ENCODE assay signal across 20 cellular contexts in the genomic region with DNA sequence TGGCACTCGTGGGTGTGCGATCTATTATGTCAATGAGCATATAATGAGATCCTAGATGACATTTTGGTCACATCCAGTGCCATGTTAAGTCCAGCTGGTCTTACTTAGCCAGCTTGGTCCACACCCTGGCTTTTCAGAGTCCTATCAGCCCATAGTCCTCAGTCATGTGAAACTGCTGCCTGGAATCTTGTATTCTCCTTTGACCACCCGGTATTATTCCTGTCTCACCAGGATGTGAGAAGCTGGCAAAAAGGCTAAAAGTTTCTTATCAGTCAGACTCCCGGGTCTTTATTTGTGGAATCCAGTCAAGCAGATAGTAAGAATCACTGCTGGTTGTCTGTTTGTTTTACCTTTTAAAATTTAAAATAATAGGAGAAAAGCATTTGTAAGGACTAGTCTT.
A peak's percentile ranks its signal among the peaks of the same experiment; 100 is the strongest.
DNase-seq lines count a peak whose midpoint lies in the region; ATAC-seq and TF ChIP-seq lines count a peak whose summit lies in the region.
"Had no signal": no experiment of that assay in that cellular context is flagged by ENCODE, and none has a peak within 500 bp of the region (broad histone marks: within the 10 kb centered on the region; RNA-seq: fewer than 3 reads in every experiment).

No MANE protein-coding gene starts in this region.

- H3K27ac ChIP-seq in endodermal cell (ENCODE audit: low read depth, low read length) (no peak overlapping the region), trophoblast cell (ENCODE audit: low read depth, low read length) (no peak overlapping the region)
- H3K27ac ChIP-seq: BLaER1 treated with 17β-estradiol and CSF1 and Interleukin-3, amounts not matched to agents 10 nM and 100 nM had no signal

- H4K8ac ChIP-seq in trophoblast cell (ENCODE audit: low read depth, low read length): no peak overlapping the region

- no peak for ATAC-seq in GM18498 (IDR thresholded peaks at IDR 0.05; ENCODE audit: unreplicated experiment)

- no peak for TF ChIP-seq CTCF in endodermal cell (conservative IDR thresholded peaks at IDR 0.05)
- TF ChIP-seq CTCF in nephron (IDR thresholded peaks at IDR 0.05; ENCODE audit: unreplicated experiment in 3 of 3): no peak

- H3K27me3 Mint-ChIP-seq in endodermal cell (ENCODE audit: insufficient read depth): no peaks in the 10 kb centered on the region
- no peaks in the 10 kb centered on the region for H3K27me3 Mint-ChIP-seq in nephron (ENCODE audit: low read depth)
- H3K27me3 Mint-ChIP-seq: CD4-positive, alpha-beta T cell; CD8-positive, alpha-beta memory T cell had no signal

- H3K9me3 Mint-ChIP-seq in endodermal cell: peaks cover 30% of the 10 kb centered on the region
- H3K9me3 Mint-ChIP-seq in nephron: peaks cover 10% of the 10 kb centered on the region

- H3K27me3 ChIP-seq in endodermal cell (ENCODE audit: control insufficient read depth, insufficient read depth, low read length, poor library complexity, severe bottlenecking) (no peaks in the 10 kb centered on the region), trophoblast cell (ENCODE audit: insufficient read depth, low read length) (no peaks in the 10 kb centered on the region)
- H3K27me3 ChIP-seq: BE2C; BLaER1 treated with 17β-estradiol and CSF1 and Interleukin-3, amounts not matched to agents 10 nM and 100 nM had no signal

- no peak overlapping the region for H4K12ac ChIP-seq in trophoblast cell (ENCODE audit: low read depth, low read length)

- H3K9me3 ChIP-seq in endodermal cell (ENCODE audit: control insufficient read depth, low read length) (peaks cover 54% of the 10 kb centered on the region), trophoblast cell (ENCODE audit: insufficient read depth, low read depth, low read length) (no peaks in the 10 kb centered on the region)
- H3K9me3 ChIP-seq: BE2C, HAP-1 had no signal

- H3K27ac Mint-ChIP-seq in endodermal cell: peak overlapping the region; percentile 88
- peak overlapping the region; percentile 29 to 80 (median 50) for H3K27ac Mint-ChIP-seq in nephron
- H3K27ac Mint-ChIP-seq: CD14-positive monocyte; CD4-positive, alpha-beta T cell; CD8-positive, alpha-beta memory T cell; HFFc6 had no signal

- H3K14ac ChIP-seq in trophoblast cell (ENCODE audit: low read length): no peak overlapping the region

- H3K36me3 Mint-ChIP-seq in endodermal cell (ENCODE audit: low read depth) (peaks cover 8% of the 10 kb centered on the region), nephron (ENCODE audit: low read depth) (peaks cover 2% of the 10 kb centered on the region)
- H3K36me3 Mint-ChIP-seq: CD14-positive monocyte had no signal

- no peaks in the 10 kb centered on the region for H3K79me1 ChIP-seq in trophoblast cell (ENCODE audit: low read length)

- H3K4me1 Mint-ChIP-seq in endodermal cell (peaks cover 30% of the 10 kb centered on the region), nephron (no peaks in the 10 kb centered on the region)
- H3K4me1 Mint-ChIP-seq: CD14-positive monocyte; CD8-positive, alpha-beta memory T cell had no signal

- H3K4ac ChIP-seq in trophoblast cell (ENCODE audit: low read depth, low read length): no peak overlapping the region

- H3K9ac ChIP-seq in endodermal cell (ENCODE audit: extremely low read depth, low read length, poor library complexity, severe bottlenecking): no peak overlapping the region
- H3K9ac ChIP-seq in trophoblast cell (ENCODE audit: low read length): no peak overlapping the region
- H3K9ac ChIP-seq: BLaER1 treated with 17β-estradiol and CSF1 and Interleukin-3, amounts not matched to agents 10 nM and 100 nM had no signal

- no peak overlapping the region for H3K4me2 ChIP-seq in trophoblast cell (ENCODE audit: low read length)
- H3K4me2 ChIP-seq: BLaER1 treated with 17β-estradiol and CSF1 and Interleukin-3, amounts not matched to agents 10 nM and 100 nM had no signal

- H3K4me3 ChIP-seq in endodermal cell (ENCODE audit: low read length) (peak overlapping the region; percentile 17), trophoblast cell (ENCODE audit: low read depth, low read length) (no peak overlapping the region)
- H3K4me3 ChIP-seq: BLaER1 treated with 17β-estradiol and CSF1 and Interleukin-3, amounts not matched to agents 10 nM and 100 nM; HAP-1 had no signal

- H2BK12ac ChIP-seq in trophoblast cell (ENCODE audit: low read length): no peak overlapping the region

- no peak overlapping the region for H3K18ac ChIP-seq in trophoblast cell (ENCODE audit: low read length)

- H2AK5ac ChIP-seq in trophoblast cell (ENCODE audit: low read length): peak overlapping the region; percentile 29

- H3K4me3 Mint-ChIP-seq in endodermal cell (no peak overlapping the region), nephron (no peak overlapping the region)
- H3K4me3 Mint-ChIP-seq: CD14-positive monocyte; CD4-positive, alpha-beta T cell; CD8-positive, alpha-beta memory T cell; HFFc6 had no signal

- H2BK5ac ChIP-seq in trophoblast cell (ENCODE audit: low read depth, low read length, poor library complexity): no peak overlapping the region

- WGBS in endodermal cell (ENCODE audit: insufficient coverage in 1 of 2, insufficient read length in 1 of 2), 2 experiments: 65 to 90% methylated on average over 4 of the region's 4 CpGs
- no CpG with 5 or more reads among the region's 4 CpGs for whole genome bisulfite sequencing in trophoblast cell (ENCODE audit: extremely low coverage, insufficient coverage, insufficient read length)

- H4K91ac ChIP-seq in trophoblast cell (ENCODE audit: low read depth, low read length): no peak overlapping the region

- H3K23ac ChIP-seq in trophoblast cell (ENCODE audit: low read length): no peak overlapping the region

- no peak overlapping the region for H2AFZ ChIP-seq in trophoblast cell (ENCODE audit: insufficient read depth, low read length, poor library complexity)

- H3K4me1 ChIP-seq in endodermal cell (ENCODE audit: control insufficient read depth, insufficient read depth, low read length): peaks cover 13% of the 10 kb centered on the region
- H3K4me1 ChIP-seq in trophoblast cell (ENCODE audit: control insufficient read depth in 1 of 2, insufficient read depth in 2 of 2, low read length in 2 of 2): peaks cover 0 to 3% of the 10 kb centered on the region in 2 experiments
- H3K4me1 ChIP-seq: BE2C; BLaER1 treated with 17β-estradiol and CSF1 and Interleukin-3, amounts not matched to agents 10 nM and 100 nM; HAP-1 had no signal

- no peaks in the 10 kb centered on the region for H3K36me3 ChIP-seq in endodermal cell (ENCODE audit: control insufficient read depth, insufficient read depth, low read length)
- H3K36me3 ChIP-seq in trophoblast cell (ENCODE audit: control insufficient read depth in 1 of 2, insufficient read depth in 2 of 2, low read length in 2 of 2): no peaks in the 10 kb centered on the region
- H3K36me3 ChIP-seq: BE2C; BLaER1 treated with 17β-estradiol and CSF1 and Interleukin-3, amounts not matched to agents 10 nM and 100 nM; HAP-1 had no signal

- DNase-seq in endodermal cell (peak; percentile 51), trophoblast cell (no peak), 8988T (no peak)
- DNase-seq in stimulated activated CD4-positive, alpha-beta T cell treated with anti-CD3 and anti-CD28 coated beads, Interleukin-4, amount 100 ng/mL, for 24 hours: no peak
- no peak for DNase-seq in stimulated activated CD4-positive, alpha-beta T cell treated with anti-CD3 and anti-CD28 coated beads, Interleukin-15, amount 100 ng/mL, for 24 hours
- DNase-seq: AML-193; BE2C; Calu3; CD4-positive, alpha-beta T cell; CD8-positive, alpha-beta memory T cell; DMS53; DMS79 treated with DMSO at 0.1 percent for 48 hours; GF-D8; GOT3; HFFc6 had no signal

- no peak overlapping the region for H2BK120ac ChIP-seq in trophoblast cell (ENCODE audit: insufficient read depth, low read length, poor library complexity)

- no peaks in the 10 kb centered on the region for H3K79me2 ChIP-seq in trophoblast cell (ENCODE audit: control insufficient read depth, insufficient read depth, low read length, poor library complexity)
